8 cellular contexts compared by ENCODE assay signal in the genomic region with DNA sequence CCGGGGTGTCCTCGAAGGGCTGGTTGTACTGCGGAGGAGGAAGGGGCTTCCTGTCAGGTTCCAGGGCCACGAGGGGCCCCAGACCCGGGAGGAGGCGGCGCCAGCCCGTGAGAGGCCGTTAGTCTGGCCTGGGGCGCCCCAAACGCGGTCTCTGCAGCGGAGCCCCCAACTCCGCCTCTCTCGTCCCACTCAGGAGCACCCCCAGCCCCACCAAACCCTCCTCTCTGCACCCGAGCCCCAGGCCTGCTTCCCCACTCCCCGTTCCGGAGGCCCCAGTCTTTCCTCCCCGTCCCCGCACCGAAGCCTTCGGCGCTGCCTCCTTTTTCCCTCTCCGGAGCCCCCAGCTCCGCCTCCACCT. TPM values are rescaled to one million over a fixed set of nuclear protein-coding genes. Genes with fewer than 3 reads are reported as not detected.
DNase-seq lines count a peak whose midpoint lies in the region; ATAC-seq and TF ChIP-seq lines count a peak whose summit lies in the region.

No MANE protein-coding gene starts in this region.

- H3K27me3 ChIP-seq in H7 (ENCODE audit: control insufficient read depth, insufficient read depth, low read length) (no peaks in the 10 kb centered on the region), RWPE2 (ENCODE audit: insufficient read depth, poor library complexity, severe bottlenecking) (no peaks in the 10 kb centered on the region), skeletal muscle satellite cell (ENCODE audit: control insufficient read depth, insufficient read depth, low read length) (no peaks in the 10 kb centered on the region)

- ATAC-seq in RWPE2 (ENCODE audit: low read depth), result no peak

- H3K4me3 ChIP-seq in H7 (ENCODE audit: insufficient read depth, low read depth, low read length), result peak overlapping the region; percentile 98
- H3K4me3 ChIP-seq in RWPE2 (ENCODE audit: severe bottlenecking), result peak overlapping the region; percentile 67
- peak overlapping the region; percentile 74 for H3K4me3 ChIP-seq in fibroblast of the aortic adventitia (ENCODE audit: low read depth, low read length)
- H3K4me3 ChIP-seq in skeletal muscle satellite cell (ENCODE audit: low read length), result peak overlapping the region; percentile 93

- H3K27ac ChIP-seq in RWPE2 (ENCODE audit: poor library complexity, severe bottlenecking), result peak overlapping the region; percentile 59

- H3K36me3 ChIP-seq in H7 (replicated peaks; ENCODE audit: control insufficient read depth, insufficient read depth, low read length) (peaks cover 30% of the 10 kb centered on the region), RWPE2 (ENCODE audit: low read depth) (peaks cover 48% of the 10 kb centered on the region), skeletal muscle satellite cell (ENCODE audit: insufficient read depth, low read length) (peaks cover 15% of the 10 kb centered on the region)

- DNase-seq in H7, result peak; percentile 65
- DNase-seq in RWPE2 (ENCODE audit: low spot score), result no peak
- no peak for DNase-seq in fibroblast of the aortic adventitia (ENCODE audit: low read depth)
- no peak for DNase-seq in SKM-1 (lab: John Stamatoyannopoulos, UW; ENCODE audit: unreplicated experiment)
- no peak for DNase-seq in SKM-1 treated with dmso at 0.1 percent for 144 hours (lab: John Stamatoyannopoulos, UW; ENCODE audit: unreplicated experiment)
- no peak for DNase-seq in NCI-H524 treated with DMSO at 0.1 percent for 48 hours (lab: John Stamatoyannopoulos, UW)
- DNase-seq in A172 (ENCODE audit: low spot score), result no peak

- H3K4me1 ChIP-seq in RWPE2 (ENCODE audit: insufficient read depth, poor library complexity, severe bottlenecking) (peaks cover 15% of the 10 kb centered on the region), skeletal muscle satellite cell (ENCODE audit: control insufficient read depth, insufficient read depth, low read length) (peaks cover 19% of the 10 kb centered on the region)

- H3K4me2 ChIP-seq in skeletal muscle satellite cell (ENCODE audit: low read length), result peak overlapping the region; percentile 91

- TF ChIP-seq CTCF in RWPE2 (IDR thresholded peaks at IDR 0.05; ENCODE audit: poor library complexity, severe bottlenecking), result no peak
- no peak for TF ChIP-seq CTCF in fibroblast of the aortic adventitia (IDR thresholded peaks at IDR 0.05; ENCODE audit: insufficient read depth, low read length)

- peak overlapping the region; percentile 89 for H3K9ac ChIP-seq in skeletal muscle satellite cell (ENCODE audit: low read depth, low read length)

- no peaks in the 10 kb centered on the region for H3K9me3 ChIP-seq in RWPE2 (ENCODE audit: severe bottlenecking)
- H3K9me3 ChIP-seq in skeletal muscle satellite cell (replicated peaks; ENCODE audit: low read length), result no peaks in the 10 kb centered on the region

RNA-seq across cellular contexts. Expression of gene HJURP, which starts 0.5 kb away (rescaled TPM):
- 61.6 and 84.5 TPM in 2 replicates for total RNA-seq in H7 (2014; rRNA removed; shearing (Covaris generic))
- 1.1 and 34.9 TPM in 2 replicates for total RNA-seq in fibroblast of the aortic adventitia (ENCODE audit: low replicate concordance)
- total RNA-seq in skeletal muscle satellite cell (2012; rRNA removed), result 14.4 and 17.9 TPM in 2 replicates
- 78.3 and 83.2 TPM in 2 replicates for total RNA-seq in A172 (2014; rRNA removed; shearing (Covaris generic))
